7 cellular contexts compared by ENCODE assay signal in genomic region chr20:48787861-48788375, GRCh38. TPM values are rescaled to one million over a fixed set of nuclear protein-coding genes. Genes with fewer than 3 reads are reported as not detected.
DNase-seq lines count a peak whose midpoint lies in the region; ATAC-seq, FAIRE-seq and TF ChIP-seq lines count a peak whose summit lies in the region.

No MANE protein-coding gene starts in this region.

- peak overlapping the region in 1 of 10 donors; percentile 16 for H3K4me3 Mint-ChIP-seq in naive thymus-derived CD4-positive, alpha-beta T cell

- H2AK5ac ChIP-seq in IMR-90 (ENCODE audit: low read depth, low read length), result no peak overlapping the region

- no peaks in the 10 kb centered on the region for H3K9me1 ChIP-seq in IMR-90 (ENCODE audit: insufficient read depth, low read length)

- H3K9me3 ChIP-seq in IMR-90 (ENCODE audit: control insufficient read depth, insufficient read depth, low read length), result no peaks in the 10 kb centered on the region
- H3K9me3 ChIP-seq in naive thymus-derived CD4-positive, alpha-beta T cell (ENCODE audit: control insufficient read depth in 2 of 3, low read length in 3 of 3), result no peaks in the 10 kb centered on the region

- H2BK20ac ChIP-seq in IMR-90 (ENCODE audit: low read depth, low read length), result no peak overlapping the region

- BruUV-seq in IMR-90 (replicated peaks; lab: Mats Ljungman, UMichigan), result no TSS peak

- no peak overlapping the region for H3K4me3 ChIP-seq in IMR-90 (ENCODE audit: insufficient read depth, low read depth, low read length)
- no peak overlapping the region for H3K4me3 ChIP-seq in naive thymus-derived CD4-positive, alpha-beta T cell (ENCODE audit: low read length)

- H2AK9ac ChIP-seq in IMR-90 (replicated peaks; ENCODE audit: low read depth, low read length, poor library complexity), result no peak overlapping the region

- H2BK120ac ChIP-seq in IMR-90 (ENCODE audit: low read depth, low read length), result no peak overlapping the region

- peak; percentile 57; the same call in 1 of the 2 replicates for ATAC-seq in IMR-90 (ENCODE audit: low read depth)
- peak; percentile 55 for ATAC-seq in naive thymus-derived CD4-positive, alpha-beta T cell
- ATAC-seq in HG03342 (IDR thresholded peaks at IDR 0.05; ENCODE audit: unreplicated experiment), result no peak

- no peaks in the 10 kb centered on the region for H3K79me1 ChIP-seq in IMR-90 (ENCODE audit: low read depth in 1 of 2, low read length in 2 of 2)

- TF ChIP-seq CTCF in IMR-90 (conservative IDR thresholded peaks at IDR 0.05; ENCODE audit: low read depth, low read length) (no peak), GM20000 (IDR thresholded peaks at IDR 0.05; ENCODE audit: extremely low read depth, missing control alignments) (no peak)

- 100% methylated on average over 1 of the region's 9 CpGs; no CpG with 5 or more reads in 1 of the 2 experiments for WGBS in IMR-90 (ENCODE audit: extremely low coverage in 2 of 2, insufficient read length in 1 of 2), 2 experiments

- peaks cover 0 to 18% (median 6%) of the 10 kb centered on the region in 5 donors for H3K36me3 Mint-ChIP-seq in naive thymus-derived CD4-positive, alpha-beta T cell

- H2AFZ ChIP-seq in IMR-90 (replicated peaks; ENCODE audit: low read length, poor library complexity), result no peak overlapping the region

- H3K27me3 Mint-ChIP-seq in naive thymus-derived CD4-positive, alpha-beta T cell, result no peaks in the 10 kb centered on the region

- TF ChIP-seq RAD21 in IMR-90 (IDR thresholded peaks at IDR 0.05; ENCODE audit: low read length), result no peak

- no peak overlapping the region for H2BK5ac ChIP-seq in IMR-90 (ENCODE audit: low read depth, low read length, poor library complexity, severe bottlenecking)

- no peak for TF ChIP-seq POLR2A in IMR-90 (IDR thresholded peaks at IDR 0.05; ENCODE audit: low read depth, low read length)

- H4K20me1 ChIP-seq in IMR-90 (ENCODE audit: insufficient read depth, low read length), result no peaks in the 10 kb centered on the region

- no peak overlapping the region for H3K14ac ChIP-seq in IMR-90 (replicated peaks; ENCODE audit: low read depth, low read length)

- DNase-seq in GM18507 (ENCODE audit: extremely low spot score, insufficient read length, low read depth) (no peak), IMR-90 (peak; percentile 47), amniotic epithelial cell (ENCODE audit: low read depth) (peak; percentile 63), middle frontal gyrus (ENCODE audit: extremely low spot score, low spot score) (no peak), GM20000 (ENCODE audit: low spot score) (no peak)
- no peak for DNase-seq in naive thymus-derived CD4-positive, alpha-beta T cell

- no peak overlapping the region for H3K18ac ChIP-seq in IMR-90 (ENCODE audit: low read depth, low read length)

- no peaks in the 10 kb centered on the region for H3K36me3 ChIP-seq in IMR-90 (ENCODE audit: control insufficient read depth, insufficient read depth, low read length)
- H3K36me3 ChIP-seq in naive thymus-derived CD4-positive, alpha-beta T cell (ENCODE audit: control insufficient read depth in 2 of 3, insufficient read depth in 3 of 3, low read length in 3 of 3), result no peaks in the 10 kb centered on the region

- no peak overlapping the region for H4K91ac ChIP-seq in IMR-90 (ENCODE audit: insufficient read depth, low read depth, low read length)

- dilution Hi-C loops in IMR-90 (cut with HindIII; ENCODE audit: low sequenced_read_pairs, unreplicated experiment), result no loop called here

- H3K23ac ChIP-seq in IMR-90 (ENCODE audit: low read depth, low read length), result no peak overlapping the region

- no peak overlapping the region for H3K4me2 ChIP-seq in IMR-90 (ENCODE audit: low read depth, low read length)

- no peak overlapping the region for H3K9ac ChIP-seq in IMR-90 (ENCODE audit: low read depth, low read length)

- no peak overlapping the region for H4K8ac ChIP-seq in IMR-90 (ENCODE audit: low read depth in 2 of 2, low read length in 2 of 2)

- intact Hi-C loops in IMR-90 (cut with micrococcal nuclease), result no loop called here
- intact Hi-C loops in naive thymus-derived CD4-positive, alpha-beta T cell (cut with micrococcal nuclease), result no loop called here

- in situ Hi-C loops in IMR-90 (cut with MboI; ENCODE audit: low sequenced_read_pairs), result loop anchor here (25.0 kb wide), 1 partner anchor 99 kb away; no protein-coding TSS in a partner anchor

- FAIRE-seq in GM18507 (lab: Jason Lieb, UNC), result peak; percentile 72

- H3K9me3 Mint-ChIP-seq in naive thymus-derived CD4-positive, alpha-beta T cell, result peaks cover 0 to 1% (median 0%) of the 10 kb centered on the region in 11 donors

- H3K27me3 ChIP-seq in IMR-90 (ENCODE audit: control insufficient read depth, insufficient read depth, low read length), result peaks cover 6% of the 10 kb centered on the region
- H3K27me3 ChIP-seq in naive thymus-derived CD4-positive, alpha-beta T cell (ENCODE audit: control insufficient read depth in 2 of 2, insufficient read depth in 2 of 2, low read length in 2 of 2), result no peaks in the 10 kb centered on the region

- POLR2A ChIA-PET in IMR-90 (lab: Charles Lee; ENCODE audit: unreplicated experiment), result no interaction called here
- POLR2A ChIA-PET in naive thymus-derived CD4-positive, alpha-beta T cell (lab: Charles Lee), result no interaction called here

- H3K4me1 Mint-ChIP-seq in naive thymus-derived CD4-positive, alpha-beta T cell, result peaks cover 16 to 64% (median 41%) of the 10 kb centered on the region in 7 donors

- H3K27ac Mint-ChIP-seq in naive thymus-derived CD4-positive, alpha-beta T cell, result peak overlapping the region in 4 of 9 donors; percentile 20 to 75 (median 38)

- peaks cover 2% of the 10 kb centered on the region; the same call in 1 of the 2 replicates for H3K4me1 ChIP-seq in IMR-90 (ENCODE audit: control insufficient read depth, insufficient read depth, low read length)
- H3K4me1 ChIP-seq in naive thymus-derived CD4-positive, alpha-beta T cell (ENCODE audit: control insufficient read depth in 2 of 2, insufficient read depth in 2 of 2, low read length in 2 of 2), result peaks cover 16 to 65% of the 10 kb centered on the region in 2 donors

- H3K56ac ChIP-seq in IMR-90 (ENCODE audit: extremely low read depth, insufficient read depth, low read length), result no peak overlapping the region

- H4K5ac ChIP-seq in IMR-90 (ENCODE audit: low read depth, low read length), result no peak overlapping the region

- H3K27ac ChIP-seq in IMR-90 (ENCODE audit: insufficient read depth, low read length), result no peak overlapping the region
- no peak overlapping the region for H3K27ac ChIP-seq in naive thymus-derived CD4-positive, alpha-beta T cell (ENCODE audit: low read depth, low read length)

- no peak overlapping the region for H2BK15ac ChIP-seq in IMR-90 (ENCODE audit: low read depth, low read length)

- CTCF ChIA-PET in IMR-90 (lab: Yijun Ruan, JAX), result interaction anchor here (0.6 kb wide), 1 partner anchor 107 kb away, joined by 7 read pairs; no protein-coding TSS in a partner anchor
- CTCF ChIA-PET in naive thymus-derived CD4-positive, alpha-beta T cell (lab: Charles Lee), result no interaction called here

- no peak overlapping the region for H3K4ac ChIP-seq in IMR-90 (ENCODE audit: low read depth, low read length)

TF ChIP-seq in IMR-90, 13 proteins besides CTCF, POLR2A, EP300 and RAD21:
- TF ChIP-seq NFE2L2 (IDR thresholded peaks at IDR 0.05; ENCODE audit: low read depth, low read length) (no peak), FOS (IDR thresholded peaks at IDR 0.05; ENCODE audit: low read depth, low read length) (peak; percentile 29; the same call in 1 of the 2 replicates), SMC3 (IDR thresholded peaks at IDR 0.05; ENCODE audit: low read depth, low read length) (no peak), CEBPB (IDR thresholded peaks at IDR 0.05; ENCODE audit: low read depth, low read length) (no peak)

RNA-seq across cellular contexts. Expression of gene PREX1, which starts 39.9 kb away (rescaled TPM):
- 0.56 and 0.72 TPM in 2 replicates for total RNA-seq in IMR-90 (2012; rRNA removed)
- 0.67 and 0.69 TPM in 2 replicates for polyA plus RNA-seq in IMR-90 (2012; rRNA removed)
- polyA plus RNA-seq in IMR-90 (2012; cell fraction: cytosol; rRNA removed), result 0.58 and 0.84 TPM in 2 replicates
- 0.75 and 1.5 TPM in 2 replicates for polyA plus RNA-seq in IMR-90 (2012; cell fraction: nucleus; rRNA removed; ENCODE audit: low replicate concordance)
- 100 to 1,000 TPM in 2 of 5 experiments, 10 to 100 TPM in 3; 42.0 to 143 (median 53.8) TPM for total RNA-seq in naive thymus-derived CD4-positive, alpha-beta T cell
- 1 to 10 TPM; 2.9 to 6.2 TPM for polyA plus RNA-seq in naive thymus-derived CD4-positive, alpha-beta T cell

Comparison
In these comparisons a context has a peak if more than half of its experiments do, and no peak if none do; other contexts are left out.
1. DNase-seq: peak in IMR-90 (single experiment) and amniotic epithelial cell (single experiment); none in GM18507 (single experiment), naive thymus-derived CD4-positive, alpha-beta T cell (0 of 9), middle frontal gyrus (single experiment) and GM20000 (single experiment).
2. RNA of gene PREX1, which starts 39.9 kb away (total RNA-seq): 42.0 to 143 TPM in naive thymus-derived CD4-positive, alpha-beta T cell; 0.56 to 0.72 TPM in IMR-90; every median in the first group is over 10 times any median in the second.